ENCODE assay signal across 1 cellular context in the genomic region with DNA sequence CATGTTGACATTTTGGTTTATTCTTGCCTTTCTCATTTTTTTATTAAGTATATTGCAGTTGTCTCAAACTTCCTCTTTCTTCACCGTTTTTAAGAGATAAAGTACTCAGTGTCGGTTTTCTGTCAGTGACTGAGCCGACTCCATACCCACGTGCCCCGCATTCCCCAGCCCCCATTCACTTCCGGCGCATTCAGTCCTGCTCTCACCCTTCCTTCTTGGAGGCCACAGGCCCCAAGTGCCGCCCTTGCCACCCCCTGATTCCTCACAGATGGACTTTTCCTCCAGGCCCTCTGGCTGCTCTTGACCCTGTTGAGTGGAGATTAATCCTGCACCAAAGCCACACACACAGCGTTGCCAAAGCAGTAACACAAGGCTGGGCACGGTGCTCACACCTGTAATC.
TF ChIP-seq lines count a peak whose summit lies in the region.

No MANE protein-coding gene starts in this region.

TF ChIP-seq in K562, 482 proteins besides CTCF, POLR2A, EP300 and RAD21 (continued from another document and continues in another):
- TF ChIP-seq, protein P1, sequence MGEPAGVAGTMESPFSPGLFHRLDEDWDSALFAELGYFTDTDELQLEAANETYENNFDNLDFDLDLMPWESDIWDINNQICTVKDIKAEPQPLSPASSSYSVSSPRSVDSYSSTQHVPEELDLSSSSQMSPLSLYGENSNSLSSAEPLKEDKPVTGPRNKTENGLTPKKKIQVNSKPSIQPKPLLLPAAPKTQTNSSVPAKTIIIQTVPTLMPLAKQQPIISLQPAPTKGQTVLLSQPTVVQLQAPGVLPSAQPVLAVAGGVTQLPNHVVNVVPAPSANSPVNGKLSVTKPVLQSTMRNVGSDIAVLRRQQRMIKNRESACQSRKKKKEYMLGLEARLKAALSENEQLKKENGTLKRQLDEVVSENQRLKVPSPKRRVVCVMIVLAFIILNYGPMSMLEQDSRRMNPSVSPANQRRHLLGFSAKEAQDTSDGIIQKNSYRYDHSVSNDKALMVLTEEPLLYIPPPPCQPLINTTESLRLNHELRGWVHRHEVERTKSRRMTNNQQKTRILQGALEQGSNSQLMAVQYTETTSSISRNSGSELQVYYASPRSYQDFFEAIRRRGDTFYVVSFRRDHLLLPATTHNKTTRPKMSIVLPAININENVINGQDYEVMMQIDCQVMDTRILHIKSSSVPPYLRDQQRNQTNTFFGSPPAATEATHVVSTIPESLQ (CRISPR knock-in tag; IDR thresholded peaks at IDR 0.05), result no peak
- peak; percentile 32; the same call in 1 of the 2 replicates for TF ChIP-seq RAD51 (IDR thresholded peaks at IDR 0.05; ENCODE audit: borderline replicate concordance, low read depth)
- no peak for TF ChIP-seq SIX5 (IDR thresholded peaks at IDR 0.05; ENCODE audit: borderline replicate concordance in 1 of 2, insufficient read depth in 1 of 2, low read depth in 1 of 2, low read length in 2 of 2)
- TF ChIP-seq NFE2L1 (tag; IDR thresholded peaks at IDR 0.05; ENCODE audit: borderline replicate concordance, low read depth), result no peak
- TF ChIP-seq CHD4 (IDR thresholded peaks at IDR 0.05; ENCODE audit: insufficient read depth, insufficient replicate concordance, low read depth, low read length, poor library complexity, severe bottlenecking), result no peak
- TF ChIP-seq MAFF (IDR thresholded peaks at IDR 0.05; ENCODE audit: low read length), result no peak
- TF ChIP-seq ZZZ3 (IDR thresholded peaks at IDR 0.05), result no peak
- TF ChIP-seq ZNF134 (CRISPR knock-in tag; conservative IDR thresholded peaks at IDR 0.05), result no peak
- TF ChIP-seq RNF2 (IDR thresholded peaks at IDR 0.05), result peak; percentile 64; the same call in 1 of the 2 replicates
- TF ChIP-seq FOSL1 (tag; conservative IDR thresholded peaks at IDR 0.05), result no peak
- TF ChIP-seq NEUROD1 (IDR thresholded peaks at IDR 0.05; ENCODE audit: borderline replicate concordance, low read depth, low read length, partially characterized antibody), result no peak
- TF ChIP-seq HSF4 (CRISPR knock-in tag; IDR thresholded peaks at IDR 0.05; ENCODE audit: borderline replicate concordance), result no peak
- no peak for TF ChIP-seq ZFPM2 (CRISPR knock-in tag; IDR thresholded peaks at IDR 0.05)
- no peak for TF ChIP-seq GATA2 (CRISPR knock-in tag; IDR thresholded peaks at IDR 0.05)
- TF ChIP-seq, protein P2, sequence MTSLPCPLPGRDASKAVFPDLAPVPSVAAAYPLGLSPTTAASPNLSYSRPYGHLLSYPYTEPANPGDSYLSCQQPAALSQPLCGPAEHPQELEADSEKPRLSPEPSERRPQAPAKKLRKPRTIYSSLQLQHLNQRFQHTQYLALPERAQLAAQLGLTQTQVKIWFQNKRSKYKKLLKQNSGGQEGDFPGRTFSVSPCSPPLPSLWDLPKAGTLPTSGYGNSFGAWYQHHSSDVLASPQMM (CRISPR knock-in tag; IDR thresholded peaks at IDR 0.05), result no peak
- peak; percentile 79 for TF ChIP-seq ELF4 (CRISPR knock-in tag; IDR thresholded peaks at IDR 0.05)
- TF ChIP-seq FUS (optimal IDR thresholded peaks at IDR 0.05; ENCODE audit: low read depth, low read length), result no peak
- peak; percentile 66; the same call in 1 of the 2 replicates for TF ChIP-seq ZBTB17 (CRISPR knock-in tag; IDR thresholded peaks at IDR 0.05)
- TF ChIP-seq ZNF76 (CRISPR knock-in tag; IDR thresholded peaks at IDR 0.05; ENCODE audit: borderline replicate concordance), result peak; percentile 53; the same call in 1 of the 2 replicates
- TF ChIP-seq ZNF232 (CRISPR knock-in tag; IDR thresholded peaks at IDR 0.05), result no peak
- TF ChIP-seq ZNF23 (CRISPR knock-in tag; IDR thresholded peaks at IDR 0.05), result no peak
- no peak for TF ChIP-seq ILF3 (IDR thresholded peaks at IDR 0.05; ENCODE audit: borderline replicate concordance)
- TF ChIP-seq DIDO1 (tag; IDR thresholded peaks at IDR 0.05; ENCODE audit: low read depth), result no peak
- TF ChIP-seq, protein P3, sequence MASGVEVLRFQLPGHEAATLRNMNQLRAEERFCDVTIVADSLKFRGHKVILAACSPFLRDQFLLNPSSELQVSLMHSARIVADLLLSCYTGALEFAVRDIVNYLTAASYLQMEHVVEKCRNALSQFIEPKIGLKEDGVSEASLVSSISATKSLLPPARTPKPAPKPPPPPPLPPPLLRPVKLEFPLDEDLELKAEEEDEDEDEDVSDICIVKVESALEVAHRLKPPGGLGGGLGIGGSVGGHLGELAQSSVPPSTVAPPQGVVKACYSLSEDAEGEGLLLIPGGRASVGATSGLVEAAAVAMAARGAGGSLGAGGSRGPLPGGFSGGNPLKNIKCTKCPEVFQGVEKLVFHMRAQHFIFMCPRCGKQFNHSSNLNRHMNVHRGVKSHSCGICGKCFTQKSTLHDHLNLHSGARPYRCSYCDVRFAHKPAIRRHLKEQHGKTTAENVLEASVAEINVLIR (CRISPR knock-in tag; IDR thresholded peaks at IDR 0.05), result no peak
- TF ChIP-seq POLR3G (IDR thresholded peaks at IDR 0.05; ENCODE audit: extremely low read depth, insufficient read length, insufficient replicate concordance), result no peak
- no peak for TF ChIP-seq PHB (CRISPR knock-in tag; IDR thresholded peaks at IDR 0.05)
- TF ChIP-seq KLF6 (CRISPR knock-in tag; IDR thresholded peaks at IDR 0.05; ENCODE audit: borderline replicate concordance), result peak; percentile 86
- no peak for TF ChIP-seq CHD1 (IDR thresholded peaks at IDR 0.05; ENCODE audit: low read length)
- TF ChIP-seq RBM17 (IDR thresholded peaks at IDR 0.05; ENCODE audit: borderline replicate concordance, low read depth, low read length), result no peak
- TF ChIP-seq BACH1 (tag; IDR thresholded peaks at IDR 0.05), result no peak
- TF ChIP-seq HDAC6 (IDR thresholded peaks at IDR 0.05; ENCODE audit: low read depth, low read length), result no peak
- no peak for TF ChIP-seq ZNF764 (CRISPR knock-in tag; IDR thresholded peaks at IDR 0.05; ENCODE audit: low read depth)
- TF ChIP-seq ZNF583 (CRISPR knock-in tag; IDR thresholded peaks at IDR 0.05), result peak; percentile 85; the same call in 1 of the 2 replicates
- no peak for TF ChIP-seq ZNF707 (CRISPR knock-in tag; conservative IDR thresholded peaks at IDR 0.05)
- no peak for TF ChIP-seq YBX1 (IDR thresholded peaks at IDR 0.05)
- TF ChIP-seq, protein P4, sequence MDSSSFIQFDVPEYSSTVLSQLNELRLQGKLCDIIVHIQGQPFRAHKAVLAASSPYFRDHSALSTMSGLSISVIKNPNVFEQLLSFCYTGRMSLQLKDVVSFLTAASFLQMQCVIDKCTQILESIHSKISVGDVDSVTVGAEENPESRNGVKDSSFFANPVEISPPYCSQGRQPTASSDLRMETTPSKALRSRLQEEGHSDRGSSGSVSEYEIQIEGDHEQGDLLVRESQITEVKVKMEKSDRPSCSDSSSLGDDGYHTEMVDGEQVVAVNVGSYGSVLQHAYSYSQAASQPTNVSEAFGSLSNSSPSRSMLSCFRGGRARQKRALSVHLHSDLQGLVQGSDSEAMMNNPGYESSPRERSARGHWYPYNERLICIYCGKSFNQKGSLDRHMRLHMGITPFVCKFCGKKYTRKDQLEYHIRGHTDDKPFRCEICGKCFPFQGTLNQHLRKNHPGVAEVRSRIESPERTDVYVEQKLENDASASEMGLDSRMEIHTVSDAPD (CRISPR knock-in tag; IDR thresholded peaks at IDR 0.05), result no peak
- no peak for TF ChIP-seq SOX6 (IDR thresholded peaks at IDR 0.05)
- TF ChIP-seq FOXK2 (conservative IDR thresholded peaks at IDR 0.05 in 1 of 2, IDR thresholded peaks at IDR 0.05 in 1 of 2; ENCODE audit: low read depth in 2 of 2), result no peak
- TF ChIP-seq, protein P5, sequence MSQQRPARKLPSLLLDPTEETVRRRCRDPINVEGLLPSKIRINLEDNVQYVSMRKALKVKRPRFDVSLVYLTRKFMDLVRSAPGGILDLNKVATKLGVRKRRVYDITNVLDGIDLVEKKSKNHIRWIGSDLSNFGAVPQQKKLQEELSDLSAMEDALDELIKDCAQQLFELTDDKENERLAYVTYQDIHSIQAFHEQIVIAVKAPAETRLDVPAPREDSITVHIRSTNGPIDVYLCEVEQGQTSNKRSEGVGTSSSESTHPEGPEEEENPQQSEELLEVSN (IDR thresholded peaks at IDR 0.05; ENCODE audit: borderline replicate concordance in 1 of 2, extremely low read depth in 1 of 2, insufficient read depth in 1 of 2, insufficient read length in 1 of 2, low read depth in 1 of 2, low read length in 1 of 2, poor library complexity in 1 of 2, severe bottlenecking in 1 of 2), result no peak
- TF ChIP-seq MTA1 (IDR thresholded peaks at IDR 0.05; ENCODE audit: borderline replicate concordance), result no peak
- no peak for TF ChIP-seq PHTF2 (CRISPR knock-in tag; IDR thresholded peaks at IDR 0.05)
- no peak for TF ChIP-seq HNRNPL (IDR thresholded peaks at IDR 0.05; ENCODE audit: low read depth, low read length)
- peak; percentile 59 for TF ChIP-seq L3MBTL2 (IDR thresholded peaks at IDR 0.05)
- no peak for TF ChIP-seq LCOR (CRISPR knock-in tag; IDR thresholded peaks at IDR 0.05)
- peak; percentile 78 for TF ChIP-seq MYC (IDR thresholded peaks at IDR 0.05; ENCODE audit: low read depth, low read length)
- no peak for TF ChIP-seq MYC (CRISPR knock-in tag; IDR thresholded peaks at IDR 0.05; ENCODE audit: borderline replicate concordance, low read depth)
- no peak for TF ChIP-seq ZNF668 (CRISPR knock-in tag; IDR thresholded peaks at IDR 0.05)
- TF ChIP-seq, protein P6, sequence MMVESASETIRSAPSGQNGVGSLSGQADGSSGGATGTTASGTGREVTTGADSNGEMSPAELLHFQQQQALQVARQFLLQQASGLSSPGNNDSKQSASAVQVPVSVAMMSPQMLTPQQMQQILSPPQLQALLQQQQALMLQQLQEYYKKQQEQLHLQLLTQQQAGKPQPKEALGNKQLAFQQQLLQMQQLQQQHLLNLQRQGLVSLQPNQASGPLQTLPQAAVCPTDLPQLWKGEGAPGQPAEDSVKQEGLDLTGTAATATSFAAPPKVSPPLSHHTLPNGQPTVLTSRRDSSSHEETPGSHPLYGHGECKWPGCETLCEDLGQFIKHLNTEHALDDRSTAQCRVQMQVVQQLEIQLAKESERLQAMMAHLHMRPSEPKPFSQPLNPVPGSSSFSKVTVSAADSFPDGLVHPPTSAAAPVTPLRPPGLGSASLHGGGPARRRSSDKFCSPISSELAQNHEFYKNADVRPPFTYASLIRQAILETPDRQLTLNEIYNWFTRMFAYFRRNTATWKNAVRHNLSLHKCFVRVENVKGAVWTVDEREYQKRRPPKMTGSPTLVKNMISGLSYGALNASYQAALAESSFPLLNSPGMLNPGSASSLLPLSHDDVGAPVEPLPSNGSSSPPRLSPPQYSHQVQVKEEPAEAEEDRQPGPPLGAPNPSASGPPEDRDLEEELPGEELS (CRISPR knock-in tag; IDR thresholded peaks at IDR 0.05; ENCODE audit: borderline replicate concordance), result no peak
- no peak for TF ChIP-seq SMAD1 (IDR thresholded peaks at IDR 0.05; ENCODE audit: low read depth, low read length, partially characterized antibody)
- TF ChIP-seq COPS2 (conservative IDR thresholded peaks at IDR 0.05), result no peak
- TF ChIP-seq HDAC3 (IDR thresholded peaks at IDR 0.05; ENCODE audit: borderline replicate concordance, partially characterized antibody), result no peak
- no peak for TF ChIP-seq SMARCC2 (IDR thresholded peaks at IDR 0.05; ENCODE audit: low read depth)
- no peak for TF ChIP-seq SUPT5H (IDR thresholded peaks at IDR 0.05)
- TF ChIP-seq ARHGAP35 (IDR thresholded peaks at IDR 0.05; ENCODE audit: partially characterized antibody), result no peak
- 0 out of 2 replicates have a peak, but pooled peaks have one; percentile 23 for TF ChIP-seq SMARCE1 (IDR thresholded peaks at IDR 0.05)
- TF ChIP-seq ZBTB7A (IDR thresholded peaks at IDR 0.05; ENCODE audit: borderline replicate concordance, control insufficient read depth, low read depth, low read length), result no peak
- no peak for TF ChIP-seq ZKSCAN8 (CRISPR knock-in tag; IDR thresholded peaks at IDR 0.05)
- no peak for TF ChIP-seq CAMTA2 (CRISPR knock-in tag; conservative IDR thresholded peaks at IDR 0.05)
- TF ChIP-seq MBD2 (IDR thresholded peaks at IDR 0.05; ENCODE audit: borderline replicate concordance, low read depth), result no peak
- TF ChIP-seq, protein P7, sequence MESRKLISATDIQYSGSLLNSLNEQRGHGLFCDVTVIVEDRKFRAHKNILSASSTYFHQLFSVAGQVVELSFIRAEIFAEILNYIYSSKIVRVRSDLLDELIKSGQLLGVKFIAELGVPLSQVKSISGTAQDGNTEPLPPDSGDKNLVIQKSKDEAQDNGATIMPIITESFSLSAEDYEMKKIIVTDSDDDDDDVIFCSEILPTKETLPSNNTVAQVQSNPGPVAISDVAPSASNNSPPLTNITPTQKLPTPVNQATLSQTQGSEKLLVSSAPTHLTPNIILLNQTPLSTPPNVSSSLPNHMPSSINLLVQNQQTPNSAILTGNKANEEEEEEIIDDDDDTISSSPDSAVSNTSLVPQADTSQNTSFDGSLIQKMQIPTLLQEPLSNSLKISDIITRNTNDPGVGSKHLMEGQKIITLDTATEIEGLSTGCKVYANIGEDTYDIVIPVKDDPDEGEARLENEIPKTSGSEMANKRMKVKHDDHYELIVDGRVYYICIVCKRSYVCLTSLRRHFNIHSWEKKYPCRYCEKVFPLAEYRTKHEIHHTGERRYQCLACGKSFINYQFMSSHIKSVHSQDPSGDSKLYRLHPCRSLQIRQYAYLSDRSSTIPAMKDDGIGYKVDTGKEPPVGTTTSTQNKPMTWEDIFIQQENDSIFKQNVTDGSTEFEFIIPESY (CRISPR knock-in tag; IDR thresholded peaks at IDR 0.05), result no peak
- TF ChIP-seq SAFB (IDR thresholded peaks at IDR 0.05; ENCODE audit: borderline replicate concordance, low read depth, low read length), result no peak
- TF ChIP-seq, protein P8, sequence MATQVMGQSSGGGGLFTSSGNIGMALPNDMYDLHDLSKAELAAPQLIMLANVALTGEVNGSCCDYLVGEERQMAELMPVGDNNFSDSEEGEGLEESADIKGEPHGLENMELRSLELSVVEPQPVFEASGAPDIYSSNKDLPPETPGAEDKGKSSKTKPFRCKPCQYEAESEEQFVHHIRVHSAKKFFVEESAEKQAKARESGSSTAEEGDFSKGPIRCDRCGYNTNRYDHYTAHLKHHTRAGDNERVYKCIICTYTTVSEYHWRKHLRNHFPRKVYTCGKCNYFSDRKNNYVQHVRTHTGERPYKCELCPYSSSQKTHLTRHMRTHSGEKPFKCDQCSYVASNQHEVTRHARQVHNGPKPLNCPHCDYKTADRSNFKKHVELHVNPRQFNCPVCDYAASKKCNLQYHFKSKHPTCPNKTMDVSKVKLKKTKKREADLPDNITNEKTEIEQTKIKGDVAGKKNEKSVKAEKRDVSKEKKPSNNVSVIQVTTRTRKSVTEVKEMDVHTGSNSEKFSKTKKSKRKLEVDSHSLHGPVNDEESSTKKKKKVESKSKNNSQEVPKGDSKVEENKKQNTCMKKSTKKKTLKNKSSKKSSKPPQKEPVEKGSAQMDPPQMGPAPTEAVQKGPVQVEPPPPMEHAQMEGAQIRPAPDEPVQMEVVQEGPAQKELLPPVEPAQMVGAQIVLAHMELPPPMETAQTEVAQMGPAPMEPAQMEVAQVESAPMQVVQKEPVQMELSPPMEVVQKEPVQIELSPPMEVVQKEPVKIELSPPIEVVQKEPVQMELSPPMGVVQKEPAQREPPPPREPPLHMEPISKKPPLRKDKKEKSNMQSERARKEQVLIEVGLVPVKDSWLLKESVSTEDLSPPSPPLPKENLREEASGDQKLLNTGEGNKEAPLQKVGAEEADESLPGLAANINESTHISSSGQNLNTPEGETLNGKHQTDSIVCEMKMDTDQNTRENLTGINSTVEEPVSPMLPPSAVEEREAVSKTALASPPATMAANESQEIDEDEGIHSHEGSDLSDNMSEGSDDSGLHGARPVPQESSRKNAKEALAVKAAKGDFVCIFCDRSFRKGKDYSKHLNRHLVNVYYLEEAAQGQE (CRISPR knock-in tag; IDR thresholded peaks at IDR 0.05; ENCODE audit: low read depth), result no peak
- TF ChIP-seq NFXL1 (CRISPR knock-in tag; IDR thresholded peaks at IDR 0.05), result no peak
